Comparison of ENCODE assay signal across 8 cellular contexts in the genomic region with DNA sequence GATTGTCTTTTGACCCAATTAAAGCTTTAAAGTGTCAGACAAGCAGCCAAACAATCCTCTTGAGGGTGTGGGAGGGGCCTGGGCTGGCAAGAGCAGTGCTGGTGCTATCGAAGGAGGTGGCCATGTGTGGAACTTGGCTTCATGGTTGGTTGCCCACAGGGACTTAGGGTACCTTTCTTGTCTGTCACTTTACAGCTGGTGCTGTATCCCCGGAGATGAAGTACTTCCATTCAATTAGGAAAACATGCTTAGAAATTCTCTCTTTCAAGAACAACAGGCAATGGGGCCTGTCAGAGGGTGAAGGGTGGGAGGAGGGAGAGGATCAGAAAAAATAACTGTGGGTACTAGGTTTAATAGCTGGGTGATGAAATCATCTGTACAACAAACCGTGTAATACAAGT.
A peak's percentile ranks its signal among the peaks of the same experiment; 100 is the strongest.
DNase-seq lines count a peak whose midpoint lies in the region; ATAC-seq, FAIRE-seq and TF ChIP-seq lines count a peak whose summit lies in the region.

No MANE protein-coding gene starts in this region.

- H3K27me3 Mint-ChIP-seq in nephron progenitor cell (ENCODE audit: low read depth, poor library complexity), result peaks cover 3% of the 10 kb centered on the region

- ATAC-seq in GM21423 (IDR thresholded peaks at IDR 0.05; ENCODE audit: unreplicated experiment), result peak; percentile 48

- H3K27ac Mint-ChIP-seq in nephron progenitor cell, result peak overlapping the region; percentile 18

- DNase-seq in Daoy (ENCODE audit: low read depth), result peak; percentile 65
- peak; percentile 40 for DNase-seq in HT1080 (ENCODE audit: low read depth)
- DNase-seq in astrocyte of the hippocampus (ENCODE audit: low read depth, low spot score), result peak; percentile 73
- peak; percentile 45 for DNase-seq in nephron progenitor cell
- DNase-seq in activated CD4-positive, alpha-beta T cell treated with anti-CD3 and anti-CD28 coated beads, Interleukin-2, amount 50 U/mL, for 48 hours, result no peak
- no peak for DNase-seq in small intestine
- DNase-seq in stimulated activated CD4-positive, alpha-beta T cell treated with anti-CD3 and anti-CD28 coated beads, Interleukin-4, amount 100 ng/mL, for 24 hours, result no peak

- H3K9me3 ChIP-seq in small intestine (ENCODE audit: control insufficient read depth, low read depth), result no peaks in the 10 kb centered on the region

- H3K4me3 ChIP-seq in small intestine (ENCODE audit: low read depth in 1 of 2, low read length in 2 of 2), result no peak overlapping the region

- H3K36me3 ChIP-seq in small intestine (ENCODE audit: control insufficient read depth in 2 of 2, insufficient read depth in 2 of 2, low read length in 2 of 2), result no peaks in the 10 kb centered on the region

- no peak for FAIRE-seq in small intestine (lab: Jason Lieb, UNC)

- peaks cover 0 to 9% of the 10 kb centered on the region in 2 donors for H3K4me1 ChIP-seq in small intestine (ENCODE audit: control insufficient read depth in 2 of 2, insufficient read depth in 1 of 2, low read depth in 1 of 2, low read length in 1 of 2)

- no peak for TF ChIP-seq CTCF in nephron progenitor cell (IDR thresholded peaks at IDR 0.05)

- H3K27ac ChIP-seq in small intestine (ENCODE audit: low read depth in 1 of 2, low read length in 1 of 2), result peak overlapping the region in 1 of 2 donors; percentile 14

- peaks cover 4% of the 10 kb centered on the region for H3K9me3 Mint-ChIP-seq in nephron progenitor cell

- H3K4me3 Mint-ChIP-seq in nephron progenitor cell, result no peak overlapping the region

- H3K4me1 Mint-ChIP-seq in nephron progenitor cell, result peaks cover 37% of the 10 kb centered on the region

- peaks cover 13% of the 10 kb centered on the region for H3K36me3 Mint-ChIP-seq in nephron progenitor cell (ENCODE audit: low read depth)

- no peaks in the 10 kb centered on the region for H3K27me3 ChIP-seq in small intestine (ENCODE audit: control insufficient read depth in 2 of 2, insufficient read depth in 2 of 2, low read length in 2 of 2)

- WGBS in small intestine, 3 donors, result 60 to 77% (median 62%) methylated on average over 3 of the region's 3 CpGs

Comparison
In these comparisons a context has a peak if more than half of its experiments do, and no peak if none do; other contexts are left out.
1. DNase-seq: peak in Daoy (single experiment), HT1080 (single experiment), astrocyte of the hippocampus (single experiment) and nephron progenitor cell (single experiment); none in activated CD4-positive, alpha-beta T cell treated with anti-CD3 and anti-CD28 coated beads, Interleukin-2, amount 50 U/mL, for 48 hours (0 of 2), small intestine (single experiment) and stimulated activated CD4-positive, alpha-beta T cell treated with anti-CD3 and anti-CD28 coated beads, Interleukin-4, amount 100 ng/mL, for 24 hours (single experiment).